In the genomic region with DNA sequence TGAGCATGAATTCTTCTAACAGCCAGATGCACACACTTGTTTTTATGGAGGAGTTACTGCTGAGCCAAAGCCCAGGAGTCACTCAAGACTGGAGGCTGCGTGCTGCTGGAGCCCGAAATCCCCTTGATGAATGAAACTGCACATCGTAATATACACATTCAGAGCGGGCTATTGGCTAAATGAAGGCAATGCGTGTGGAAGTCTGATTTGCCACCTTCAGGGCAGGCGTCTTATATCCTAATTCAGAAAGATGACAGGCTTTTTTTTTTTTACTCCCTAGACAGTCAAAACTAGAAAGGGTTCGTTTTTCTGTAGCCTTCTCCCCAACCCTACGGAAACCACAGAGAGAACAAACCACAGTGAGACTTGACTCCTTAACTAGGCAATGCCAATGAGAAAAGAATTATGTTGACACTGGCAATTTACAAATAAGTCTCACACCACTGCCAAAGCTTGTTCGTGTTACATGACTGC, we compare ENCODE assay signal across 8 cellular contexts.
DNase-seq lines count a peak whose midpoint lies in the region; ATAC-seq and TF ChIP-seq lines count a peak whose summit lies in the region.

No MANE protein-coding gene starts in this region.

- H3K27ac Mint-ChIP-seq in osteocyte (ENCODE audit: unreplicated experiment) (peak overlapping the region; percentile 97), neural progenitor cell (no peak overlapping the region), endodermal cell (no peak overlapping the region)

- H3F3A ChIP-seq in SK-N-SH (replicated peaks; ENCODE audit: insufficient read depth) (peaks cover 61% of the 10 kb centered on the region), neural progenitor cell (ENCODE audit: low read depth) (no peaks in the 10 kb centered on the region)

- 33% methylated on average over 9 of the region's 9 CpGs for WGBS in SK-N-SH (ENCODE audit: low lambda C conversion rate)
- 95 to 100% methylated on average over 7 to 9 of the region's 9 CpGs for WGBS in endodermal cell (ENCODE audit: insufficient coverage in 1 of 2, insufficient read length in 1 of 2), 2 experiments

- ATAC-seq in Right ventricle myocardium inferior = no peak
- peak; percentile 59 for ATAC-seq in HG03139 (IDR thresholded peaks at IDR 0.05; ENCODE audit: unreplicated experiment)

- TF ChIP-seq CTCF in left ventricle myocardium inferior (IDR thresholded peaks at IDR 0.05; ENCODE audit: borderline replicate concordance) (no peak), SK-N-SH (IDR thresholded peaks at IDR 0.05) (no peak), osteocyte (IDR thresholded peaks at IDR 0.05) (no peak), neural progenitor cell (IDR thresholded peaks at IDR 0.05) (no peak), endodermal cell (conservative IDR thresholded peaks at IDR 0.05) (no peak)

- H3K36me3 Mint-ChIP-seq in osteocyte (ENCODE audit: unreplicated experiment) = peaks cover 21% of the 10 kb centered on the region
- H3K36me3 Mint-ChIP-seq in neural progenitor cell = no peaks in the 10 kb centered on the region
- peaks cover 6% of the 10 kb centered on the region for H3K36me3 Mint-ChIP-seq in endodermal cell (ENCODE audit: low read depth)

- intact Hi-C loops in left ventricle myocardium inferior (cut with micrococcal nuclease) (no loop called here), Right ventricle myocardium inferior (cut with DNase I) (no loop called here)

- POLR2A ChIA-PET in SK-N-SH (lab: Yijun Ruan, JAX) = no interaction called here

- no peak overlapping the region for H3K4me3 ChIP-seq in left ventricle myocardium inferior
- H3K4me3 ChIP-seq in SK-N-SH (ENCODE audit: low read depth in 2 of 2, low read length in 1 of 2) = peak overlapping the region; percentile 43 to 57; a peak in 3 of 4 replicates
- H3K4me3 ChIP-seq in neural progenitor cell = no peak overlapping the region
- H3K4me3 ChIP-seq in endodermal cell (ENCODE audit: low read length) = no peak overlapping the region

- H3K4me3 Mint-ChIP-seq in osteocyte (ENCODE audit: unreplicated experiment) (peak overlapping the region; percentile 66), neural progenitor cell (no peak overlapping the region), endodermal cell (no peak overlapping the region)

- H2AFZ ChIP-seq in SK-N-SH (ENCODE audit: low read depth) (no peak overlapping the region), neural progenitor cell (replicated peaks) (no peak overlapping the region)

- no peaks in the 10 kb centered on the region for H3K9me3 ChIP-seq in left ventricle myocardium inferior (replicated peaks)
- no peaks in the 10 kb centered on the region for H3K9me3 ChIP-seq in SK-N-SH
- no peaks in the 10 kb centered on the region for H3K9me3 ChIP-seq in neural progenitor cell (ENCODE audit: low read depth)
- no peaks in the 10 kb centered on the region for H3K9me3 ChIP-seq in endodermal cell (ENCODE audit: control insufficient read depth, low read length)

- no peaks in the 10 kb centered on the region for H3K9me2 ChIP-seq in SK-N-SH

- H3K27ac ChIP-seq in left ventricle myocardium inferior (replicated peaks) (peak overlapping the region; percentile 54), SK-N-SH (ENCODE audit: low read depth in 2 of 2, low read length in 1 of 2) (peak overlapping the region; percentile 92 to 100), neural progenitor cell (no peak overlapping the region), endodermal cell (ENCODE audit: low read depth, low read length) (no peak overlapping the region)

- H3K4me1 ChIP-seq in left ventricle myocardium inferior (peaks cover 82% of the 10 kb centered on the region), SK-N-SH (ENCODE audit: control insufficient read depth in 1 of 2, insufficient read depth in 2 of 2, low read depth in 1 of 2, low read length in 1 of 2) (peaks cover 4 to 50% of the 10 kb centered on the region in 2 experiments), neural progenitor cell (no peaks in the 10 kb centered on the region), endodermal cell (ENCODE audit: control insufficient read depth, insufficient read depth, low read length) (no peaks in the 10 kb centered on the region)

- H3K4me1 Mint-ChIP-seq in osteocyte (ENCODE audit: unreplicated experiment) = peaks cover 41% of the 10 kb centered on the region
- H3K4me1 Mint-ChIP-seq in neural progenitor cell = no peaks in the 10 kb centered on the region
- no peaks in the 10 kb centered on the region for H3K4me1 Mint-ChIP-seq in endodermal cell

- no peak for TF ChIP-seq EP300 in SK-N-SH (IDR thresholded peaks at IDR 0.05; ENCODE audit: borderline replicate concordance in 1 of 2, low read depth in 1 of 2, low read length in 1 of 2)

- H3K4me2 ChIP-seq in SK-N-SH (peak overlapping the region; percentile 59), neural progenitor cell (no peak overlapping the region)

- TF ChIP-seq RAD21 in SK-N-SH (IDR thresholded peaks at IDR 0.05; ENCODE audit: low read length) = no peak

- CTCF ChIA-PET in SK-N-SH (lab: Yijun Ruan, JAX) = interaction anchor here (0.6 to 4.7 kb wide), 5 partner anchors 9 to 79 kb away, joined by 3 to 21 read pairs (median 11); no protein-coding TSS in a partner anchor

- H3K36me3 ChIP-seq in left ventricle myocardium inferior (peaks cover 18% of the 10 kb centered on the region), SK-N-SH (replicated peaks in 1 of 2; ENCODE audit: control insufficient read depth in 1 of 2, insufficient read depth in 2 of 2, low read length in 1 of 2) (peaks cover 0 to 34% of the 10 kb centered on the region in 2 experiments), neural progenitor cell (no peaks in the 10 kb centered on the region), endodermal cell (ENCODE audit: control insufficient read depth, insufficient read depth, low read length) (no peaks in the 10 kb centered on the region)

- H3K9ac ChIP-seq in SK-N-SH (peak overlapping the region; percentile 92), neural progenitor cell (no peak overlapping the region), endodermal cell (ENCODE audit: extremely low read depth, low read length, poor library complexity, severe bottlenecking) (no peak overlapping the region)

- no peaks in the 10 kb centered on the region for H4K20me1 ChIP-seq in SK-N-SH (ENCODE audit: insufficient read depth)
- H4K20me1 ChIP-seq in neural progenitor cell (ENCODE audit: low read depth) = no peaks in the 10 kb centered on the region

- no peaks in the 10 kb centered on the region for H3K27me3 Mint-ChIP-seq in osteocyte (ENCODE audit: unreplicated experiment)
- no peaks in the 10 kb centered on the region for H3K27me3 Mint-ChIP-seq in neural progenitor cell (ENCODE audit: insufficient read depth, low read depth)
- no peaks in the 10 kb centered on the region for H3K27me3 Mint-ChIP-seq in endodermal cell (ENCODE audit: insufficient read depth)

- H3K9me3 Mint-ChIP-seq in osteocyte (ENCODE audit: unreplicated experiment) = no peaks in the 10 kb centered on the region
- no peaks in the 10 kb centered on the region for H3K9me3 Mint-ChIP-seq in neural progenitor cell
- no peaks in the 10 kb centered on the region for H3K9me3 Mint-ChIP-seq in endodermal cell

- H3K79me2 ChIP-seq in SK-N-SH (ENCODE audit: insufficient read depth) = peaks cover 59% of the 10 kb centered on the region
- no peaks in the 10 kb centered on the region for H3K79me2 ChIP-seq in neural progenitor cell (ENCODE audit: low read depth)

- H3K27me3 ChIP-seq in left ventricle myocardium inferior (ENCODE audit: low read depth) (no peaks in the 10 kb centered on the region), SK-N-SH (ENCODE audit: insufficient read depth) (no peaks in the 10 kb centered on the region), neural progenitor cell (no peaks in the 10 kb centered on the region), endodermal cell (ENCODE audit: control insufficient read depth, insufficient read depth, low read length, poor library complexity, severe bottlenecking) (no peaks in the 10 kb centered on the region)

- DNase-seq in left ventricle myocardium inferior = no peak
- DNase-seq in Right ventricle myocardium inferior (ENCODE audit: missing footprints) = no peak
- DNase-seq in SK-N-SH = no peak
- peak; percentile 70 for DNase-seq in amniotic epithelial cell (ENCODE audit: low read depth)
- DNase-seq in osteocyte (ENCODE audit: extremely low spot score, unreplicated experiment) = no peak
- no peak for DNase-seq in neural progenitor cell (ENCODE audit: low spot score)
- DNase-seq in endodermal cell = no peak

TF ChIP-seq in SK-N-SH, 30 proteins besides CTCF, POLR2A, EP300 and RAD21:
- TF ChIP-seq SIN3A (IDR thresholded peaks at IDR 0.05; ENCODE audit: borderline replicate concordance, low read depth, low read length) (peak; percentile 57; the same call in 1 of the 2 replicates), PBX3 (IDR thresholded peaks at IDR 0.05) (0 out of 2 replicates have a peak, but pooled peaks have one; percentile 15), TEAD4 (IDR thresholded peaks at IDR 0.05; ENCODE audit: borderline replicate concordance, insufficient read depth) (no peak), TCF12 (IDR thresholded peaks at IDR 0.05) (no peak; the same call in 1 of the 2 replicates), RXRA (IDR thresholded peaks at IDR 0.05; ENCODE audit: borderline replicate concordance, low read depth) (no peak), POLR2AphosphoS5 (IDR thresholded peaks at IDR 0.05; ENCODE audit: low read depth, low read length) (peak; percentile 72; the same call in 1 of the 2 replicates), TAF1 (IDR thresholded peaks at IDR 0.05; ENCODE audit: borderline replicate concordance, low read depth, low read length) (peak; percentile 64), FOSL2 (IDR thresholded peaks at IDR 0.05; ENCODE audit: borderline replicate concordance, low read depth) (no peak)
- TF ChIP-seq, protein P1, sequence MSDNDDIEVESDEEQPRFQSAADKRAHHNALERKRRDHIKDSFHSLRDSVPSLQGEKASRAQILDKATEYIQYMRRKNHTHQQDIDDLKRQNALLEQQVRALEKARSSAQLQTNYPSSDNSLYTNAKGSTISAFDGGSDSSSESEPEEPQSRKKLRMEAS (IDR thresholded peaks at IDR 0.05; ENCODE audit: low read depth) = peak; percentile 67; the same call in 1 of the 2 replicates

Comparison
In these comparisons a context has a peak if more than half of its experiments do, and no peak if none do; other contexts are left out.
1. H3K27ac ChIP-seq: peak in left ventricle myocardium inferior (single experiment) and SK-N-SH (2 of 2); none in neural progenitor cell (single experiment) and endodermal cell (single experiment).
2. H3K4me3 ChIP-seq: peak in SK-N-SH (2 of 2); none in left ventricle myocardium inferior (single experiment), neural progenitor cell (single experiment) and endodermal cell (single experiment).